8 cellular contexts compared by ENCODE assay signal in genomic region chr15:66603301-66604179, GRCh38. TPM values are rescaled to one million over a fixed set of nuclear protein-coding genes. Genes with fewer than 3 reads are reported as not detected.
A peak's percentile ranks its signal among the peaks of the same experiment; 100 is the strongest.
DNase-seq lines count a peak whose midpoint lies in the region; ATAC-seq and TF ChIP-seq lines count a peak whose summit lies in the region.

No MANE protein-coding gene starts in this region.

- ATAC-seq in RWPE2 (ENCODE audit: low read depth), result peak; percentile 73
- no peak for ATAC-seq in omental fat pad (ENCODE audit: low FRiP score)

- H3K27me3 ChIP-seq in CD4-positive, alpha-beta memory T cell (ENCODE audit: insufficient read depth, low read length), result no peaks in the 10 kb centered on the region
- no peaks in the 10 kb centered on the region for H3K27me3 ChIP-seq in RWPE2 (ENCODE audit: insufficient read depth, poor library complexity, severe bottlenecking)

- CTCF ChIA-PET in CD4-positive, alpha-beta memory T cell (lab: Charles Lee; ENCODE audit: partially characterized antibody), result interaction anchor here (0.7 to 8.5 kb wide), 5 partner anchors 11 to 248 kb away, joined by 3 to 65 read pairs (median 5); no protein-coding TSS in a partner anchor

- no peak overlapping the region for H3K27ac Mint-ChIP-seq in CD4-positive, alpha-beta memory T cell

- H3K36me3 Mint-ChIP-seq in CD4-positive, alpha-beta memory T cell, result no peaks in the 10 kb centered on the region

- peak; percentile 90 for TF ChIP-seq CTCF in RWPE2 (IDR thresholded peaks at IDR 0.05; ENCODE audit: poor library complexity, severe bottlenecking)
- peak in 1 of 3 donors; percentile 74 for TF ChIP-seq CTCF in omental fat pad (IDR thresholded peaks at IDR 0.05)

- peak in 4 of 5 donors; percentile 41 to 49 (median 48) for DNase-seq in CD4-positive, alpha-beta memory T cell
- DNase-seq in HPDE6-E6E7 (ENCODE audit: extremely low spot score), result peak; percentile 49
- DNase-seq in RWPE2 (ENCODE audit: low spot score), result no peak
- peak; percentile 86 for DNase-seq in activated effector memory CD4-positive, alpha-beta T cell treated with anti-CD3 and anti-CD28 coated beads, Interleukin-2, amount 50 U/mL, for 16 hours
- DNase-seq in glomerular visceral epithelial cell (ENCODE audit: extremely low spot score), result peak; percentile 68
- DNase-seq in retina, result peak; percentile 70
- no peak for DNase-seq in DMS79 treated with DMSO at 0.1 percent for 48 hours (lab: John Stamatoyannopoulos, UW)
- no peak for DNase-seq in omental fat pad (ENCODE audit: low spot score)

- no peak overlapping the region for H3K4me3 ChIP-seq in CD4-positive, alpha-beta memory T cell (ENCODE audit: low read length in 2 of 2)
- H3K4me3 ChIP-seq in RWPE2 (ENCODE audit: severe bottlenecking), result no peak overlapping the region

- POLR2A ChIA-PET in CD4-positive, alpha-beta memory T cell (lab: Charles Lee; ENCODE audit: partially characterized antibody), result no interaction called here

- intact Hi-C loops in CD4-positive, alpha-beta memory T cell (cut with micrococcal nuclease), result loop anchor here (1.0 kb wide), 1 partner anchor 248 kb away; no protein-coding TSS in a partner anchor

- no peaks in the 10 kb centered on the region for H3K9me3 ChIP-seq in CD4-positive, alpha-beta memory T cell (ENCODE audit: control insufficient read depth in 1 of 2, low read length in 2 of 2)
- no peaks in the 10 kb centered on the region for H3K9me3 ChIP-seq in RWPE2 (ENCODE audit: severe bottlenecking)

- H3K27ac ChIP-seq in CD4-positive, alpha-beta memory T cell (ENCODE audit: low read depth, low read length), result no peak overlapping the region
- H3K27ac ChIP-seq in RWPE2 (ENCODE audit: poor library complexity, severe bottlenecking), result no peak overlapping the region

- peaks cover 0 to under 1% (median under 1%) of the 10 kb centered on the region in 4 donors for H3K4me1 Mint-ChIP-seq in CD4-positive, alpha-beta memory T cell

- H3K4me3 Mint-ChIP-seq in CD4-positive, alpha-beta memory T cell, result no peak overlapping the region

- H3K36me3 ChIP-seq in CD4-positive, alpha-beta memory T cell (ENCODE audit: insufficient read depth, low read length), result no peaks in the 10 kb centered on the region
- H3K36me3 ChIP-seq in RWPE2 (ENCODE audit: low read depth), result no peaks in the 10 kb centered on the region

- peaks cover 5 to 12% of the 10 kb centered on the region in 2 donors for H3K27me3 Mint-ChIP-seq in CD4-positive, alpha-beta memory T cell

- no peaks in the 10 kb centered on the region for H3K4me1 ChIP-seq in CD4-positive, alpha-beta memory T cell (ENCODE audit: insufficient read depth, low read length)
- no peaks in the 10 kb centered on the region for H3K4me1 ChIP-seq in RWPE2 (ENCODE audit: insufficient read depth, poor library complexity, severe bottlenecking)

- H3K9me3 Mint-ChIP-seq in CD4-positive, alpha-beta memory T cell, result peaks cover 0 to 1% (median 0%) of the 10 kb centered on the region in 8 donors

RNA-seq across cellular contexts. Expression of gene LCTL, which starts 37.7 kb away (rescaled TPM):
- total RNA-seq in CD4-positive, alpha-beta memory T cell, result not detected
- polyA plus RNA-seq in CD4-positive, alpha-beta memory T cell, result not detected
- total RNA-seq in omental fat pad, result not detected

Comparison
In these comparisons a context has a peak if more than half of its experiments do, and no peak if none do; other contexts are left out.
1. DNase-seq: peak in CD4-positive, alpha-beta memory T cell (4 of 5), HPDE6-E6E7 (single experiment), activated effector memory CD4-positive, alpha-beta T cell treated with anti-CD3 and anti-CD28 coated beads, Interleukin-2, amount 50 U/mL, for 16 hours (single experiment), glomerular visceral epithelial cell (single experiment) and retina (single experiment); none in RWPE2 (single experiment), DMS79 treated with DMSO at 0.1 percent for 48 hours (single experiment) and omental fat pad (single experiment).